Comparison of ENCODE assay signal across 22 cellular contexts in genomic region chr5:132451387-132451786, GRCh38. TPM values are rescaled to one million over a fixed set of nuclear protein-coding genes. Genes with fewer than 3 reads are reported as not detected.
DNase-seq lines count a peak whose midpoint lies in the region; ATAC-seq and TF ChIP-seq lines count a peak whose summit lies in the region.
"Had no signal": no experiment of that assay in that cellular context is flagged by ENCODE, and none has a peak within 500 bp of the region (broad histone marks: within the 10 kb centered on the region; RNA-seq: fewer than 3 reads in every experiment).

No MANE protein-coding gene starts in this region.

- H3K4me3 Mint-ChIP-seq in activated naive CD4-positive, alpha-beta T cell treated with anti-CD3 and anti-CD28 coated beads, Interleukin-2, amount 10 ng/mL, durations not matched to agents 7 days and 5 days: no peak overlapping the region
- no peak overlapping the region for H3K4me3 Mint-ChIP-seq in endodermal cell
- H3K4me3 Mint-ChIP-seq: activated CD8-positive, alpha-beta memory T cell treated with anti-CD3 and anti-CD28 coated beads, Interleukin-2, amount 10 ng/mL, durations not matched to agents 7 days and 5 days had no signal

- no peak overlapping the region for H3K4me2 ChIP-seq in PC-3 (ENCODE audit: low read length)
- H3K4me2 ChIP-seq in Karpas-422 (ENCODE audit: low read depth, low read length, poor library complexity, severe bottlenecking): no peak overlapping the region

- H3K27me3 ChIP-seq in PC-3 (ENCODE audit: low read length) (no peaks in the 10 kb centered on the region), endodermal cell (ENCODE audit: control insufficient read depth, insufficient read depth, low read length, poor library complexity, severe bottlenecking) (no peaks in the 10 kb centered on the region), spleen (replicated peaks in 1 of 7) (no peaks in the 10 kb centered on the region), Karpas-422 (ENCODE audit: low read length) (no peaks in the 10 kb centered on the region)
- H3K27me3 ChIP-seq: esophagus squamous epithelium, left lung, suprapubic skin had no signal

- H3K9me3 ChIP-seq in PC-3 (ENCODE audit: low read length) (no peaks in the 10 kb centered on the region), endodermal cell (ENCODE audit: control insufficient read depth, low read length) (no peaks in the 10 kb centered on the region), spleen (no peaks in the 10 kb centered on the region), Karpas-422 (ENCODE audit: low read length) (no peaks in the 10 kb centered on the region)
- H3K9me3 ChIP-seq: esophagus squamous epithelium, left lung, suprapubic skin had no signal

- H3K9ac ChIP-seq in PC-3 (ENCODE audit: low read length) (no peak overlapping the region), endodermal cell (ENCODE audit: extremely low read depth, low read length, poor library complexity, severe bottlenecking) (no peak overlapping the region), Karpas-422 (ENCODE audit: low read length) (no peak overlapping the region)

- peak; percentile 1 for DNase-seq in activated naive CD4-positive, alpha-beta T cell treated with anti-CD3 and anti-CD28 coated beads, Interleukin-2, amount 10 ng/mL, durations not matched to agents 7 days and 5 days
- no peak for DNase-seq in activated naive CD4-positive, alpha-beta T cell treated with anti-CD3 and anti-CD28 coated beads, Interleukin-2, amount 50 U/mL, for 16 hours
- DNase-seq in PC-3 (peak; percentile 60), endodermal cell (peak; percentile 60), spleen (peak; percentile 27), Karpas-422 (no peak)
- no peak for DNase-seq in activated CD4-positive, alpha-beta T cell treated with anti-CD3 and anti-CD28 coated beads for 4 hours
- DNase-seq: activated CD4-positive, CD25-positive, alpha-beta regulatory T cell treated with anti-CD3 and anti-CD28 coated beads, Interleukin-2, amount 50 U/mL, for 72 hours; activated CD8-positive, alpha-beta memory T cell treated with anti-CD3 and anti-CD28 coated beads, Interleukin-2, amount 10 ng/mL, durations not matched to agents 7 days and 5 days; activated gamma-delta T cell treated with Interleukin-2 at 50 U/mL for 16 hours; amygdala; C1 segment of cervical spinal cord; cerebellar nuclear complex; DMS53; effector CD4-positive, alpha-beta T cell; esophagus squamous epithelium; left lung; occipital lobe; stimulated activated CD4-positive, alpha-beta T cell treated with anti-CD3 and anti-CD28 coated beads, Interleukin-15, amount 100 ng/mL, for 24 hours had no signal

- no peaks in the 10 kb centered on the region for H3K9me3 Mint-ChIP-seq in activated naive CD4-positive, alpha-beta T cell treated with anti-CD3 and anti-CD28 coated beads, Interleukin-2, amount 10 ng/mL, durations not matched to agents 7 days and 5 days
- H3K9me3 Mint-ChIP-seq in endodermal cell: no peaks in the 10 kb centered on the region

- no peaks in the 10 kb centered on the region for H3K79me2 ChIP-seq in PC-3 (ENCODE audit: low read length)
- H3K79me2 ChIP-seq in Karpas-422 (ENCODE audit: low read length): no peaks in the 10 kb centered on the region

- H2AFZ ChIP-seq in PC-3 (ENCODE audit: low read length) (no peak overlapping the region), Karpas-422 (ENCODE audit: low read length) (no peak overlapping the region)

- TF ChIP-seq CTCF in PC-3 (conservative IDR thresholded peaks at IDR 0.05; ENCODE audit: low read depth, low read length) (no peak), endodermal cell (conservative IDR thresholded peaks at IDR 0.05) (no peak), spleen (IDR thresholded peaks at IDR 0.05 in 8 of 11, conservative IDR thresholded peaks at IDR 0.05 in 3 of 11) (no peak)

- ATAC-seq in PC-3 (peak; percentile 94), GM21529 (IDR thresholded peaks at IDR 0.05; ENCODE audit: unreplicated experiment) (no peak)
- ATAC-seq: activated CD8-positive, alpha-beta memory T cell treated with anti-CD3 and anti-CD28 coated beads, Interleukin-2, amount 10 ng/mL, durations not matched to agents 7 days and 5 days; left lung; Panc1 had no signal

- H4K20me1 ChIP-seq in PC-3 (ENCODE audit: low read length): no peaks in the 10 kb centered on the region
- no peaks in the 10 kb centered on the region for H4K20me1 ChIP-seq in Karpas-422 (ENCODE audit: insufficient read depth, low read depth, low read length)

- H3K27me3 Mint-ChIP-seq in activated naive CD4-positive, alpha-beta T cell treated with anti-CD3 and anti-CD28 coated beads, Interleukin-2, amount 10 ng/mL, durations not matched to agents 7 days and 5 days: no peaks in the 10 kb centered on the region
- peaks cover 9% of the 10 kb centered on the region for H3K27me3 Mint-ChIP-seq in endodermal cell (ENCODE audit: insufficient read depth)
- H3K27me3 Mint-ChIP-seq: activated CD8-positive, alpha-beta memory T cell treated with anti-CD3 and anti-CD28 coated beads, Interleukin-2, amount 10 ng/mL, durations not matched to agents 7 days and 5 days had no signal

- H3K27ac ChIP-seq in PC-3 (ENCODE audit: low read length) (0 out of 2 replicates have a peak overlapping the region, but pooled peaks have one; percentile 23), endodermal cell (ENCODE audit: low read depth, low read length) (no peak overlapping the region), spleen (peak overlapping the region in 3 of 8 donors; percentile 26 to 33 (median 31)), Karpas-422 (ENCODE audit: low read length) (no peak overlapping the region)
- H3K27ac ChIP-seq: left lung, suprapubic skin had no signal

- no peaks in the 10 kb centered on the region for H3F3A ChIP-seq in PC-3 (ENCODE audit: low read length, unreplicated experiment)

- H3K4me1 ChIP-seq in PC-3 (ENCODE audit: insufficient read depth, low read length) (peaks cover 18% of the 10 kb centered on the region), endodermal cell (ENCODE audit: control insufficient read depth, insufficient read depth, low read length) (no peaks in the 10 kb centered on the region), spleen (peaks cover 23 to 90% (median 64%) of the 10 kb centered on the region in 6 donors), Karpas-422 (ENCODE audit: low read length) (peaks cover 9% of the 10 kb centered on the region)

- H3K36me3 ChIP-seq in PC-3 (ENCODE audit: low read depth, low read length): no peaks in the 10 kb centered on the region
- H3K36me3 ChIP-seq in endodermal cell (ENCODE audit: control insufficient read depth, insufficient read depth, low read length): no peaks in the 10 kb centered on the region
- H3K36me3 ChIP-seq in spleen: peaks cover 0 to 53% (median 14%) of the 10 kb centered on the region in 6 donors
- no peaks in the 10 kb centered on the region for H3K36me3 ChIP-seq in Karpas-422 (ENCODE audit: insufficient read depth, low read length)
- H3K36me3 ChIP-seq: suprapubic skin had no signal

- POLR2A ChIA-PET in PC-3 (lab: Charles Lee; ENCODE audit: unreplicated experiment): no interaction called here

- TF ChIP-seq POLR2A in spleen (IDR thresholded peaks at IDR 0.05): no peak

- H3K4me1 Mint-ChIP-seq in activated naive CD4-positive, alpha-beta T cell treated with anti-CD3 and anti-CD28 coated beads, Interleukin-2, amount 10 ng/mL, durations not matched to agents 7 days and 5 days: peaks cover 66% of the 10 kb centered on the region
- peaks cover 29% of the 10 kb centered on the region for H3K4me1 Mint-ChIP-seq in endodermal cell

- no peak overlapping the region for H3K27ac Mint-ChIP-seq in activated naive CD4-positive, alpha-beta T cell treated with anti-CD3 and anti-CD28 coated beads, Interleukin-2, amount 10 ng/mL, durations not matched to agents 7 days and 5 days
- H3K27ac Mint-ChIP-seq in endodermal cell: no peak overlapping the region
- H3K27ac Mint-ChIP-seq: activated CD8-positive, alpha-beta memory T cell treated with anti-CD3 and anti-CD28 coated beads, Interleukin-2, amount 10 ng/mL, durations not matched to agents 7 days and 5 days had no signal

- BruUV-seq in PC-3 (replicated peaks; lab: Mats Ljungman, UMichigan): no TSS peak

- peaks cover 80% of the 10 kb centered on the region for H3K36me3 Mint-ChIP-seq in activated naive CD4-positive, alpha-beta T cell treated with anti-CD3 and anti-CD28 coated beads, Interleukin-2, amount 10 ng/mL, durations not matched to agents 7 days and 5 days
- no peaks in the 10 kb centered on the region for H3K36me3 Mint-ChIP-seq in endodermal cell (ENCODE audit: low read depth)

- 78% methylated on average over 7 to 8 of the region's 8 CpGs for WGBS in endodermal cell (ENCODE audit: insufficient coverage in 1 of 2, insufficient read length in 1 of 2), 2 experiments
- WGBS in spleen, 5 donors: 90 to 97% (median 94%) methylated on average over 8 of the region's 8 CpGs

- intact Hi-C loops in PC-3 (cut with micrococcal nuclease) (no loop called here), spleen (cut with DNase I; ENCODE audit: low total_unique reads) (no loop called here)

- CTCF ChIA-PET in activated naive CD4-positive, alpha-beta T cell treated with anti-CD3 and anti-CD28 coated beads, Interleukin-2, amount 10 ng/mL, durations not matched to agents 7 days and 5 days (lab: Charles Lee): no interaction called here
- CTCF ChIA-PET in PC-3 (lab: Charles Lee): interaction anchor here (0.6 kb wide), 1 partner anchor 157 kb away, joined by 3 read pairs; no protein-coding TSS in a partner anchor

- H3K4me3 ChIP-seq in PC-3 (ENCODE audit: low read length) (no peak overlapping the region), endodermal cell (ENCODE audit: low read length) (no peak overlapping the region), spleen (no peak overlapping the region), Karpas-422 (ENCODE audit: low read length) (no peak overlapping the region)
- H3K4me3 ChIP-seq: esophagus squamous epithelium, left lung, suprapubic skin had no signal

- H3K9me2 ChIP-seq in PC-3 (replicated peaks; ENCODE audit: low read length) (no peaks in the 10 kb centered on the region), Karpas-422 (replicated peaks; ENCODE audit: insufficient read depth, low read length) (no peaks in the 10 kb centered on the region)

RNA-seq across cellular contexts. Expression of gene IRF1, which starts 39.2 kb away (rescaled TPM):
- total RNA-seq in PC-3 (2014; rRNA removed) (21.1 and 23.1 TPM in 2 replicates), endodermal cell (1 to 10 TPM; 5.6 to 7.3 TPM), spleen (100 to 1,000 TPM; 146 to 307 (median 165) TPM)
- 2.2 TPM for polyA plus RNA-seq in endodermal cell (2013, experiment 1 of 2)
- polyA plus RNA-seq in endodermal cell (2013, experiment 2 of 2): 4.5 TPM
- 100 to 1,000 TPM in 1 of 3 donors, 10 to 100 TPM in 2; 57.9 to 113 (median 59.7) TPM for polyA plus RNA-seq in spleen
- 4.8 and 7.3 TPM in 2 replicates for total RNA-seq in Karpas-422 (2014; rRNA removed; shearing (Covaris generic); ENCODE audit: low replicate concordance)

Comparison
In these comparisons a context has a peak if more than half of its experiments do, and no peak if none do; other contexts are left out.
1. DNase-seq: peak in activated naive CD4-positive, alpha-beta T cell treated with anti-CD3 and anti-CD28 coated beads, Interleukin-2, amount 10 ng/mL, durations not matched to agents 7 days and 5 days (single experiment), PC-3 (single experiment), endodermal cell (single experiment) and spleen (single experiment); none in activated naive CD4-positive, alpha-beta T cell treated with anti-CD3 and anti-CD28 coated beads, Interleukin-2, amount 50 U/mL, for 16 hours (single experiment), Karpas-422 (single experiment) and activated CD4-positive, alpha-beta T cell treated with anti-CD3 and anti-CD28 coated beads for 4 hours (0 of 2).